16 cellular contexts compared by ENCODE assay signal in the genomic region with DNA sequence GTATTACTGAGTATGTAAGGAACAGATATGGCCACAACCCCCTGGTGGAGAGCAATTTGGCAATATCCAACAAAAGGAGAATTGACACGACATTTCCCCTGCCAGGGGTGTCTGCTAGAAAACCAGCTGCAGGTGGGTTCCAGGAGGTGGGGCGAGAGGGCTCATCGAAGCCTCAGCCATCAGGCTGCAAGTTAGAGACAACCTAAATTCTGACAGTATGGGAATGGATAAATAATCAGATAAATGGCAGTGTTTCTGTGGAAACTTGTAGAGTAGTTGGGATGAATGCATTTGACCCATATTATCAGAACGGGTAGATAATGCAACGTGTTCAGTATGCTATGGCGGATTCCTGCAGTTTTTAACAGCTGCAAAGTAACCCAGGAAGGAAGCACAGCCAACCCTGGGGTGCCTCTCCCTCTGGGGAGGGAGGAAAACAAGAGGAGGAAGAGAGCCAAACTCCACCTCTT. TPM values are rescaled to one million over a fixed set of nuclear protein-coding genes. Genes with fewer than 3 reads are reported as not detected.
DNase-seq lines count a peak whose midpoint lies in the region; ATAC-seq and TF ChIP-seq lines count a peak whose summit lies in the region.
"Had no signal": no experiment of that assay in that cellular context is flagged by ENCODE, and none has a peak within 500 bp of the region (broad histone marks: within the 10 kb centered on the region; RNA-seq: fewer than 3 reads in every experiment).

No MANE protein-coding gene starts in this region.

- intact Hi-C loops in CD4-positive, alpha-beta memory T cell (cut with micrococcal nuclease) = loop anchor here (2.0 to 10.0 kb wide), 2 partner anchors 68 to 330 kb away; no protein-coding TSS in a partner anchor
- intact Hi-C loops in activated CD4-positive, alpha-beta memory T cell treated with anti-CD3 and anti-CD28 coated beads for 36 hours (cut with micrococcal nuclease) = loop anchor here (5.0 to 10.0 kb wide), 5 partner anchors 68 to 877 kb away; a partner anchor contains a TSS
- intact Hi-C loops in lower lobe of right lung (cut with DNase I) = no loop called here

- peak overlapping the region; percentile 68 to 95 (median 87) for H3K27ac Mint-ChIP-seq in CD4-positive, alpha-beta memory T cell
- H3K27ac Mint-ChIP-seq in activated CD4-positive, alpha-beta memory T cell treated with anti-CD3 and anti-CD28 coated beads for 36 hours = peak overlapping the region; percentile 91

- no peak overlapping the region; a peak in 1 of 22 replicates for H3K9ac ChIP-seq in BLaER1 treated with 17β-estradiol and CSF1 and Interleukin-3, amounts not matched to agents 10 nM and 100 nM

- H4K20me1 ChIP-seq in BLaER1 treated with 17β-estradiol and CSF1 and Interleukin-3, amounts not matched to agents 10 nM and 100 nM = peaks cover 0 to 23% (median 0%) of the 10 kb centered on the region in 11 experiments; a peak in 6 of 22 replicates

- H3K27me3 ChIP-seq in BLaER1 treated with 17β-estradiol and CSF1 and Interleukin-3, amounts not matched to agents 10 nM and 100 nM = no peaks in the 10 kb centered on the region
- no peaks in the 10 kb centered on the region for H3K27me3 ChIP-seq in CD4-positive, alpha-beta memory T cell (ENCODE audit: insufficient read depth, low read length)
- H3K27me3 ChIP-seq in lower lobe of right lung (ENCODE audit: low read depth) (no peaks in the 10 kb centered on the region), MG63 (no peaks in the 10 kb centered on the region)
- H3K27me3 ChIP-seq: esophagus squamous epithelium had no signal

- peaks cover 0 to 3% of the 10 kb centered on the region in 2 donors for H3K27me3 Mint-ChIP-seq in CD4-positive, alpha-beta memory T cell
- H3K27me3 Mint-ChIP-seq in activated CD4-positive, alpha-beta memory T cell treated with anti-CD3 and anti-CD28 coated beads for 36 hours = peaks cover 10% of the 10 kb centered on the region

- no peaks in the 10 kb centered on the region for H3K9me3 ChIP-seq in BLaER1 treated with 17β-estradiol and CSF1 and Interleukin-3, amounts not matched to agents 10 nM and 100 nM (replicated peaks in 1 of 11)
- H3K9me3 ChIP-seq in CD4-positive, alpha-beta memory T cell (ENCODE audit: control insufficient read depth in 1 of 2, low read length in 2 of 2) = no peaks in the 10 kb centered on the region
- no peaks in the 10 kb centered on the region for H3K9me3 ChIP-seq in lower lobe of right lung
- H3K9me3 ChIP-seq in MG63 = no peaks in the 10 kb centered on the region
- H3K9me3 ChIP-seq: esophagus squamous epithelium had no signal

- H3K4me3 ChIP-seq in BLaER1 treated with 17β-estradiol and CSF1 and Interleukin-3, amounts not matched to agents 10 nM and 100 nM = peak overlapping the region in 6 of 10 experiments; percentile 10 to 39 (median 18); a peak in 7 of 20 replicates
- peak overlapping the region in 1 of 2 donors; percentile 12 for H3K4me3 ChIP-seq in CD4-positive, alpha-beta memory T cell (ENCODE audit: low read length in 2 of 2)
- peak overlapping the region; percentile 7 for H3K4me3 ChIP-seq in lower lobe of right lung
- no peak overlapping the region for H3K4me3 ChIP-seq in MG63
- H3K4me3 ChIP-seq: hepatocyte, SK-N-MC had no signal

- H3K36me3 ChIP-seq in BLaER1 treated with 17β-estradiol and CSF1 and Interleukin-3, amounts not matched to agents 10 nM and 100 nM = no peaks in the 10 kb centered on the region
- no peaks in the 10 kb centered on the region for H3K36me3 ChIP-seq in CD4-positive, alpha-beta memory T cell (ENCODE audit: insufficient read depth, low read length)
- H3K36me3 ChIP-seq in lower lobe of right lung = no peaks in the 10 kb centered on the region
- no peaks in the 10 kb centered on the region for H3K36me3 ChIP-seq in MG63
- H3K36me3 ChIP-seq: esophagus squamous epithelium had no signal

- no peaks in the 10 kb centered on the region for H3K9me3 Mint-ChIP-seq in CD4-positive, alpha-beta memory T cell
- H3K9me3 Mint-ChIP-seq in activated CD4-positive, alpha-beta memory T cell treated with anti-CD3 and anti-CD28 coated beads for 36 hours = no peaks in the 10 kb centered on the region
- H3K9me3 Mint-ChIP-seq: neural crest cell had no signal

- no peaks in the 10 kb centered on the region for H3K36me3 Mint-ChIP-seq in CD4-positive, alpha-beta memory T cell
- H3K36me3 Mint-ChIP-seq in activated CD4-positive, alpha-beta memory T cell treated with anti-CD3 and anti-CD28 coated beads for 36 hours = peaks cover 40% of the 10 kb centered on the region

- H3K4me1 ChIP-seq in BLaER1 treated with 17β-estradiol and CSF1 and Interleukin-3, amounts not matched to agents 10 nM and 100 nM = peaks cover 59 to 100% (median 92%) of the 10 kb centered on the region in 10 experiments
- H3K4me1 ChIP-seq in CD4-positive, alpha-beta memory T cell (ENCODE audit: insufficient read depth, low read length) = peaks cover 56% of the 10 kb centered on the region
- H3K4me1 ChIP-seq in lower lobe of right lung = peaks cover 64% of the 10 kb centered on the region

- H3K4me2 ChIP-seq in BLaER1 treated with 17β-estradiol and CSF1 and Interleukin-3, amounts not matched to agents 10 nM and 100 nM = peak overlapping the region; percentile 58 to 98 (median 94)
- H3K4me2 ChIP-seq: hepatocyte had no signal

- DNase-seq in CD4-positive, alpha-beta memory T cell = no peak
- DNase-seq in activated CD4-positive, alpha-beta memory T cell treated with anti-CD3 and anti-CD28 coated beads for 36 hours = no peak
- DNase-seq in lower lobe of right lung (no peak), MG63 (no peak), NCI-H226 (no peak)
- DNase-seq: esophagus squamous epithelium, NCI-H2029, NCI-H82 had no signal

- peak overlapping the region in 3 of 11 experiments; percentile 15 to 62 (median 17); a peak in 3 of 22 replicates for H3K27ac ChIP-seq in BLaER1 treated with 17β-estradiol and CSF1 and Interleukin-3, amounts not matched to agents 10 nM and 100 nM
- H3K27ac ChIP-seq in CD4-positive, alpha-beta memory T cell (ENCODE audit: low read depth, low read length) = peak overlapping the region; percentile 19
- H3K27ac ChIP-seq in lower lobe of right lung = no peak overlapping the region
- H3K27ac ChIP-seq: hepatocyte, SK-N-MC had no signal

- POLR2A ChIA-PET in CD4-positive, alpha-beta memory T cell (lab: Charles Lee; ENCODE audit: partially characterized antibody) = interaction anchor here (1.6 kb wide), 1 partner anchor 20 kb away, joined by 5 read pairs; no protein-coding TSS in a partner anchor
- POLR2A ChIA-PET in activated CD4-positive, alpha-beta memory T cell treated with anti-CD3 and anti-CD28 coated beads for 36 hours (lab: Charles Lee) = no interaction called here

- no peak for ATAC-seq in lower lobe of right lung
- no peak for ATAC-seq in GM18868 (IDR thresholded peaks at IDR 0.05; ENCODE audit: unreplicated experiment)
- ATAC-seq: left lobe of liver, sciatic nerve had no signal

- H3K4me3 Mint-ChIP-seq in CD4-positive, alpha-beta memory T cell = peak overlapping the region in 7 of 8 donors; percentile 10 to 88 (median 79)
- peak overlapping the region; percentile 70 for H3K4me3 Mint-ChIP-seq in activated CD4-positive, alpha-beta memory T cell treated with anti-CD3 and anti-CD28 coated beads for 36 hours
- H3K4me3 Mint-ChIP-seq: neural crest cell had no signal

- CTCF ChIA-PET in CD4-positive, alpha-beta memory T cell (lab: Charles Lee; ENCODE audit: partially characterized antibody) = interaction anchor here (0.8 kb wide), 1 partner anchor 14 kb away, joined by 3 read pairs; no protein-coding TSS in a partner anchor
- CTCF ChIA-PET in activated CD4-positive, alpha-beta memory T cell treated with anti-CD3 and anti-CD28 coated beads for 36 hours (lab: Charles Lee) = no interaction called here

- no peak for TF ChIP-seq CTCF in lower lobe of right lung (IDR thresholded peaks at IDR 0.05)

- H3K4me1 Mint-ChIP-seq in CD4-positive, alpha-beta memory T cell = peaks cover 19 to 95% (median 43%) of the 10 kb centered on the region in 4 donors
- H3K4me1 Mint-ChIP-seq in activated CD4-positive, alpha-beta memory T cell treated with anti-CD3 and anti-CD28 coated beads for 36 hours (ENCODE audit: low read depth) = peaks cover 54% of the 10 kb centered on the region
- H3K4me1 Mint-ChIP-seq: neural crest cell had no signal

RNA-seq across cellular contexts. Expression of a gene that starts 3.5 kb away (rescaled TPM):
- 10 to 100 TPM; 27.7 to 30.4 TPM for total RNA-seq in CD4-positive, alpha-beta memory T cell
- polyA plus RNA-seq in CD4-positive, alpha-beta memory T cell = 100 to 1,000 TPM in 1 of 2 donors, 10 to 100 TPM in 1; 86.9 to 101 TPM
- 100 to 1,000 TPM; 106 to 108 TPM for total RNA-seq in activated CD4-positive, alpha-beta memory T cell treated with anti-CD3 and anti-CD28 coated beads for 36 hours
- 48.5 TPM for total RNA-seq in lower lobe of right lung
- not detected in 2 replicates for total RNA-seq in MG63 (2014; rRNA removed; shearing (Covaris generic); ENCODE audit: low replicate concordance)
- polyA plus RNA-seq: hepatocyte had no signal

RNA-seq across cellular contexts. Expression of a gene that starts 50.9 kb away (rescaled TPM):
- total RNA-seq in CD4-positive, alpha-beta memory T cell = not detected
- not detected for polyA plus RNA-seq in CD4-positive, alpha-beta memory T cell
- not detected for total RNA-seq in activated CD4-positive, alpha-beta memory T cell treated with anti-CD3 and anti-CD28 coated beads for 36 hours
- not detected for total RNA-seq in lower lobe of right lung
- not detected in 2 replicates for total RNA-seq in MG63 (2014; rRNA removed; shearing (Covaris generic); ENCODE audit: low replicate concordance)
- total RNA-seq: esophagus squamous epithelium, hepatocyte, left lobe of liver, neural crest cell, sciatic nerve, subcutaneous adipose tissue had no signal
- polyA plus RNA-seq: hepatocyte had no signal

Comparison
In these comparisons a context has a peak if more than half of its experiments do, and no peak if none do; other contexts are left out.
1. RNA of a gene that starts 3.5 kb away (total RNA-seq): 106 to 108 TPM in activated CD4-positive, alpha-beta memory T cell treated with anti-CD3 and anti-CD28 coated beads for 36 hours, 48.5 TPM in lower lobe of right lung (single experiment) and 27.7 to 30.4 TPM in CD4-positive, alpha-beta memory T cell; not detected in MG63; every median in the first group is over 10 times any median in the second.